Comparison of ENCODE assay signal across 18 cellular contexts in the genomic region with DNA sequence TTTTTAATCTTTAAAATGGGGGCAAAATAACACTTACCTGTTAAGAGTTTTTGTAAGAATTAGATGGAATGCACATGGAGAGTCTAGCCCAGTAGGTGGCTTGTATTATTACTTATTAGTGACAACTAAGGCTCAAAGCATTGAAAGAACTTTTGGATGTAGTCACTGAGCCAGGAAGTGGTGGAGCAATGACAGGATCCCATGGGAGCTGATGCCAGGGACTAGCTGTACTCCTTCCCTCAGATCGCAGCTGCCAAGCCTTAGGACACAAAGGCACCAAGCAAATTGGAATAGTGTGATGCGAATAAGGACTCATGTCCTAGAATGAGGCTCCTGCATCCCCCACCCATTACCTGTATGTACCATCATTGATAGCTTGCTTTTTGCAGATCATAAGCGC.
DNase-seq lines count a peak whose midpoint lies in the region; ATAC-seq, FAIRE-seq and TF ChIP-seq lines count a peak whose summit lies in the region.
"Had no signal": no experiment of that assay in that cellular context is flagged by ENCODE, and none has a peak within 500 bp of the region (broad histone marks: within the 10 kb centered on the region; RNA-seq: fewer than 3 reads in every experiment).

No MANE protein-coding gene starts in this region.

- DNase-seq in SJCRH30 (peak; percentile 45 to 61), medulla oblongata (ENCODE audit: extremely low spot score) (peak; percentile 27), putamen (ENCODE audit: low spot score) (peak; percentile 11), D721Med (ENCODE audit: insufficient read length, low spot score) (no peak), aorta (no peak), CD1c-positive myeloid dendritic cell (ENCODE audit: extremely low spot score) (no peak)
- DNase-seq: ACHN; Calu3; CD4-positive, alpha-beta memory T cell; DMS 273 treated with DMSO at 0.1 percent for 48 hours; HCEC 1CT; KG1 had no signal

- TF ChIP-seq CTCF in D721Med (IDR thresholded peaks at IDR 0.05; ENCODE audit: insufficient read depth, missing control alignments): no peak

- H3K27me3 ChIP-seq in SJCRH30 (no peaks in the 10 kb centered on the region), aorta (ENCODE audit: control insufficient read depth in 1 of 2, insufficient read depth in 2 of 2, low read length in 1 of 2) (no peaks in the 10 kb centered on the region)

- H3K9me3 ChIP-seq in SJCRH30 (replicated peaks): 0 out of 2 replicates have a peak, but pooled peaks cover 3% of the 10 kb centered on the region
- no peaks in the 10 kb centered on the region for H3K9me3 ChIP-seq in aorta (ENCODE audit: control insufficient read depth, low read length)

- H3K27ac ChIP-seq in SJCRH30 (peak overlapping the region; percentile 48; the same call in 1 of the 2 replicates), aorta (ENCODE audit: low read depth in 1 of 2, low read length in 2 of 2) (no peak overlapping the region)
- H3K27ac ChIP-seq: C4-2B had no signal

- H3K4me3 ChIP-seq in SJCRH30 (no peak overlapping the region), aorta (ENCODE audit: low read length in 2 of 2) (no peak overlapping the region)

- intact Hi-C loops in aorta (cut with DNase I): no loop called here

- FAIRE-seq in D721Med (lab: Jason Lieb, UNC): no peak
- FAIRE-seq: G401.6, GM12891, GM19239, H1 had no signal

- 73 to 79% methylated on average over 3 of the region's 3 CpGs for WGBS in aorta, 2 donors

- H3K36me3 ChIP-seq in SJCRH30 (no peaks in the 10 kb centered on the region), aorta (ENCODE audit: control insufficient read depth in 1 of 2, insufficient read depth in 2 of 2, low read length in 1 of 2) (no peaks in the 10 kb centered on the region)

- ATAC-seq in aorta (ENCODE audit: low FRiP score) (no peak), GM21526 (IDR thresholded peaks at IDR 0.05; ENCODE audit: low FRiP score, unreplicated experiment) (no peak)

- H3K4me1 ChIP-seq in SJCRH30 (peaks cover 28% of the 10 kb centered on the region), aorta (ENCODE audit: control insufficient read depth in 1 of 2, insufficient read depth in 2 of 2, low read length in 2 of 2) (no peaks in the 10 kb centered on the region)

Comparison
In these comparisons a context has a peak if more than half of its experiments do, and no peak if none do; other contexts are left out.
1. DNase-seq: peak in SJCRH30 (2 of 2), medulla oblongata (single experiment) and putamen (single experiment); none in D721Med (single experiment), aorta (0 of 2) and CD1c-positive myeloid dendritic cell (single experiment).